ENCODE assay signal across 20 cellular contexts in the genomic region with DNA sequence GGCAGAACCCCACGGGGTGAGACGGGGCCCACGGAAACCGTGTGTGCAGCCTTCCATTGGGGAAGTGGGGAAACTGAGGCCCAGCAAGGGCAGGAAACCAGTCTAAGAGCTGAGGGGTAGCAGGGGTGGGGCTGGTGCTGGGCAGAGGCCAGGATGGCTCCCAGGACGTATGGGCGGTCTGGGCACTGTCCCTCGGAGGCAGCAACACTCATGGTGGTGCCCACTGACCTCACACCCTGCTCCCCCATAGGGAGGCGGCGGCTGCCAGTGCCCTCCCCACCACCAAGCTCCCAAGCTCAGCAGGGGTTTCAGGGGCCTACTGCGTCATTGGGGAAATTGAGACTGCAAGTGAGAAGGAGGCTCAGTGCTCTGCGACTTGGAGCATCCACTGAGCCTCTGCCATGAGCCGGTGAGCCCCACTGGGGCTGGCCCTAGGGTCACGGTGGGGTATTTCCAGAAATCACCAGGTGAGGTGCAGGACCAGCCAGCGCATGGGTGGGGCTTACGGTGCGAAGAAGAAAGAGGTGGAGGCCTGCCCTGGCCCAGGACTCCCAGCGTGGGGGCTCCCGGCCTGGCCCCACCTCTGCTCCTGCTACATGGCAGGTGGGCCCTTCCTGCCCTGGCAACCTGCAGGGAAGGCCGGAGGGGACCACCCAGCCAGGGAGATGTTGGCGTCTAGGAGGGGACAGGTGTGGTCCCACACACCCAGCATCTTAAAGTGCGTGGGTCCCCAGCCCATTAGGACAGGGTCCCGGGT. TPM values are rescaled to one million over a fixed set of nuclear protein-coding genes. Genes with fewer than 3 reads are reported as not detected.
"Had no signal": no experiment of that assay in that cellular context is flagged by ENCODE, and none has a peak within 500 bp of the region (broad histone marks: within the 10 kb centered on the region; RNA-seq: fewer than 3 reads in every experiment).

No MANE protein-coding gene starts in this region.

- H3K9me3 ChIP-seq: ascending aorta, mucosa of descending colon, pancreas, SJSA1 had no signal

- H3K4me3 ChIP-seq: ascending aorta, coronary artery, lung, mucosa of descending colon, pancreas, SJSA1 had no signal

- H3K27ac Mint-ChIP-seq: activated CD8-positive, alpha-beta T cell treated with anti-CD3 and anti-CD28 coated beads for 36 hours; activated naive CD8-positive, alpha-beta T cell treated with anti-CD3 and anti-CD28 coated beads, Interleukin-2, amount 50 U/mL, for 24 hours; activated T-cell treated with anti-CD3 and anti-CD28 coated beads, Interleukin-2, amount 50 U/mL, for 72 hours; stimulated activated memory B cell treated with anti-CD40 and anti-IgM and Interleukin-4, amounts not matched to agents 10 μg/mL and 1 μg/mL and 100 μg/mL, for 72 hours had no signal

- H3K9me3 Mint-ChIP-seq: activated CD8-positive, alpha-beta T cell treated with anti-CD3 and anti-CD28 coated beads for 36 hours; activated naive CD8-positive, alpha-beta T cell treated with anti-CD3 and anti-CD28 coated beads, Interleukin-2, amount 50 U/mL, for 24 hours; activated T-cell treated with anti-CD3 and anti-CD28 coated beads, Interleukin-2, amount 50 U/mL, for 72 hours; nephron; stimulated activated memory B cell treated with anti-CD40 and anti-IgM and Interleukin-4, amounts not matched to agents 10 μg/mL and 1 μg/mL and 100 μg/mL, for 72 hours had no signal

- H3K36me3 ChIP-seq: pancreas, SJSA1 had no signal

- H3K27ac ChIP-seq: ascending aorta, coronary artery, pancreas, SJSA1 had no signal

- H3K4me1 Mint-ChIP-seq: activated naive CD8-positive, alpha-beta T cell treated with anti-CD3 and anti-CD28 coated beads, Interleukin-2, amount 50 U/mL, for 24 hours; nephron had no signal

- ATAC-seq: activated CD8-positive, alpha-beta T cell treated with anti-CD3 and anti-CD28 coated beads for 36 hours; activated naive CD8-positive, alpha-beta T cell treated with anti-CD3 and anti-CD28 coated beads, Interleukin-2, amount 50 U/mL, for 24 hours; activated T-cell treated with anti-CD3 and anti-CD28 coated beads, Interleukin-2, amount 50 U/mL, for 72 hours; stimulated activated memory B cell treated with anti-CD40 and anti-IgM and Interleukin-4, amounts not matched to agents 10 μg/mL and 1 μg/mL and 100 μg/mL, for 72 hours had no signal

- H3K4me3 Mint-ChIP-seq: activated CD8-positive, alpha-beta T cell treated with anti-CD3 and anti-CD28 coated beads for 36 hours; activated naive CD8-positive, alpha-beta T cell treated with anti-CD3 and anti-CD28 coated beads, Interleukin-2, amount 50 U/mL, for 24 hours; activated T-cell treated with anti-CD3 and anti-CD28 coated beads, Interleukin-2, amount 50 U/mL, for 72 hours; nephron; stimulated activated memory B cell treated with anti-CD40 and anti-IgM and Interleukin-4, amounts not matched to agents 10 μg/mL and 1 μg/mL and 100 μg/mL, for 72 hours had no signal

- H3K27me3 Mint-ChIP-seq: activated CD8-positive, alpha-beta T cell treated with anti-CD3 and anti-CD28 coated beads for 36 hours; activated naive CD8-positive, alpha-beta T cell treated with anti-CD3 and anti-CD28 coated beads, Interleukin-2, amount 50 U/mL, for 24 hours; stimulated activated memory B cell treated with anti-CD40 and anti-IgM and Interleukin-4, amounts not matched to agents 10 μg/mL and 1 μg/mL and 100 μg/mL, for 72 hours had no signal

- H3K27me3 ChIP-seq: ascending aorta, pancreas, SJSA1 had no signal

- DNase-seq: activated CD4-positive, alpha-beta T cell treated with anti-CD3 and anti-CD28 coated beads for 1 hour; activated CD8-positive, alpha-beta memory T cell treated with anti-CD3 and anti-CD28 coated beads, Interleukin-2, amount 50 U/mL, for 4 hours; activated CD8-positive, alpha-beta T cell treated with anti-CD3 and anti-CD28 coated beads for 36 hours; activated gamma-delta T cell treated with Interleukin-2 at 50 U/mL for 16 hours; activated naive CD8-positive, alpha-beta T cell treated with anti-CD3 and anti-CD28 coated beads, Interleukin-2, amount 50 U/mL, for 24 hours; activated T-cell treated with anti-CD3 and anti-CD28 coated beads, Interleukin-2, amount 50 U/mL, for 72 hours; effector CD4-positive, alpha-beta T cell; small intestine; SW 1271; T-helper 9 cell had no signal

- H3K4me1 ChIP-seq: ascending aorta, pancreas had no signal

RNA-seq across cellular contexts. Expression of gene MSANTD1, which starts 0.9 kb away (rescaled TPM):
- total RNA-seq: ascending aorta had no signal
- polyA plus RNA-seq: fibroblast of lung, keratinocyte had no signal
